In genomic region chr1:917076-917459, GRCh38 we compare ENCODE assay signal across 1 cellular context.
TF ChIP-seq lines count a peak whose summit lies in the region.

No MANE protein-coding gene starts in this region.

TF ChIP-seq in HEK293, 187 proteins besides CTCF, POLR2A, EP300 and RAD21 (continued from another document and continues in another):
- TF ChIP-seq, protein P1, sequence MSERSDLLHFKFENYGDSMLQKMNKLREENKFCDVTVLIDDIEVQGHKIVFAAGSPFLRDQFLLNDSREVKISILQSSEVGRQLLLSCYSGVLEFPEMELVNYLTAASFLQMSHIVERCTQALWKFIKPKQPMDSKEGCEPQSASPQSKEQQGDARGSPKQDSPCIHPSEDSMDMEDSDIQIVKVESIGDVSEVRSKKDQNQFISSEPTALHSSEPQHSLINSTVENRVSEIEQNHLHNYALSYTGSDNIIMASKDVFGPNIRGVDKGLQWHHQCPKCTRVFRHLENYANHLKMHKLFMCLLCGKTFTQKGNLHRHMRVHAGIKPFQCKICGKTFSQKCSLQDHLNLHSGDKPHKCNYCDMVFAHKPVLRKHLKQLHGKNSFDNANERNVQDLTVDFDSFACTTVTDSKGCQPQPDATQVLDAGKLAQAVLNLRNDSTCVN (tag by site-specific recombination; optimal IDR thresholded peaks at IDR 0.05): peak; percentile 4
- TF ChIP-seq ZNF555 (tag by site-specific recombination; conservative IDR thresholded peaks at IDR 0.05) (no peak), ZBTB8A (tag by site-specific recombination; IDR thresholded peaks at IDR 0.05) (peak; percentile 68), ZNF16 (tag by site-specific recombination; IDR thresholded peaks at IDR 0.05; ENCODE audit: low read depth) (no peak), ZBTB48 (tag by site-specific recombination; IDR thresholded peaks at IDR 0.05) (peak; percentile 54; the same call in 1 of the 2 replicates), ZNF157 (tag by site-specific recombination; IDR thresholded peaks at IDR 0.05) (no peak), ZSCAN16 (tag by site-specific recombination; IDR thresholded peaks at IDR 0.05) (no peak), ZNF23 (tag by site-specific recombination; IDR thresholded peaks at IDR 0.05; ENCODE audit: borderline replicate concordance) (no peak), ZNF654 (tag by site-specific recombination; IDR thresholded peaks at IDR 0.05; ENCODE audit: low read depth) (no peak), GLI2 (tag by site-specific recombination; IDR thresholded peaks at IDR 0.05; ENCODE audit: borderline replicate concordance, low read depth) (no peak), TCF7L2 (IDR thresholded peaks at IDR 0.05; ENCODE audit: borderline replicate concordance, low read depth, low read length) (0 out of 2 replicates have a peak, but pooled peaks have one; percentile 5), ZNF514 (tag by site-specific recombination; IDR thresholded peaks at IDR 0.05) (no peak), ZNF146 (tag by site-specific recombination; IDR thresholded peaks at IDR 0.05) (no peak), ZNF302 (tag by site-specific recombination; IDR thresholded peaks at IDR 0.05; ENCODE audit: low read depth) (no peak), ZBTB10 (tag by site-specific recombination; IDR thresholded peaks at IDR 0.05) (no peak), ZNF169 (tag by site-specific recombination; IDR thresholded peaks at IDR 0.05) (no peak), ZNF341 (tag by site-specific recombination; IDR thresholded peaks at IDR 0.05; ENCODE audit: low read depth) (no peak), ZNF792 (tag by site-specific recombination; IDR thresholded peaks at IDR 0.05) (no peak), ZNF121 (tag by site-specific recombination; IDR thresholded peaks at IDR 0.05) (no peak), KLF9 (tag by site-specific recombination; IDR thresholded peaks at IDR 0.05; ENCODE audit: low read depth) (no peak), ZNF175 (tag by site-specific recombination; IDR thresholded peaks at IDR 0.05) (no peak), ZNF791 (tag by site-specific recombination; IDR thresholded peaks at IDR 0.05) (no peak), ZNF155 (tag by site-specific recombination; IDR thresholded peaks at IDR 0.05) (no peak), ZSCAN30 (tag by site-specific recombination; IDR thresholded peaks at IDR 0.05) (0 out of 2 replicates have a peak, but pooled peaks have one; percentile 2), SP3 (tag by site-specific recombination; IDR thresholded peaks at IDR 0.05) (no peak), KLF7 (tag by site-specific recombination; IDR thresholded peaks at IDR 0.05; ENCODE audit: borderline replicate concordance) (no peak), ZNF133 (tag by site-specific recombination; IDR thresholded peaks at IDR 0.05) (no peak), HOXA7 (CRISPR knock-in tag; IDR thresholded peaks at IDR 0.05; ENCODE audit: borderline replicate concordance) (no peak), ZNF596 (tag by site-specific recombination; IDR thresholded peaks at IDR 0.05) (no peak), ZBTB20 (tag by site-specific recombination; IDR thresholded peaks at IDR 0.05) (0 out of 2 replicates have a peak, but pooled peaks have one; percentile 30), ZNF561 (tag by site-specific recombination; IDR thresholded peaks at IDR 0.05; ENCODE audit: borderline replicate concordance) (no peak)
- TF ChIP-seq, protein P2, sequence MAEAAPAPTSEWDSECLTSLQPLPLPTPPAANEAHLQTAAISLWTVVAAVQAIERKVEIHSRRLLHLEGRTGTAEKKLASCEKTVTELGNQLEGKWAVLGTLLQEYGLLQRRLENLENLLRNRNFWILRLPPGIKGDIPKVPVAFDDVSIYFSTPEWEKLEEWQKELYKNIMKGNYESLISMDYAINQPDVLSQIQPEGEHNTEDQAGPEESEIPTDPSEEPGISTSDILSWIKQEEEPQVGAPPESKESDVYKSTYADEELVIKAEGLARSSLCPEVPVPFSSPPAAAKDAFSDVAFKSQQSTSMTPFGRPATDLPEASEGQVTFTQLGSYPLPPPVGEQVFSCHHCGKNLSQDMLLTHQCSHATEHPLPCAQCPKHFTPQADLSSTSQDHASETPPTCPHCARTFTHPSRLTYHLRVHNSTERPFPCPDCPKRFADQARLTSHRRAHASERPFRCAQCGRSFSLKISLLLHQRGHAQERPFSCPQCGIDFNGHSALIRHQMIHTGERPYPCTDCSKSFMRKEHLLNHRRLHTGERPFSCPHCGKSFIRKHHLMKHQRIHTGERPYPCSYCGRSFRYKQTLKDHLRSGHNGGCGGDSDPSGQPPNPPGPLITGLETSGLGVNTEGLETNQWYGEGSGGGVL (tag by site-specific recombination; IDR thresholded peaks at IDR 0.05): peak; percentile 72
- TF ChIP-seq, protein P3, sequence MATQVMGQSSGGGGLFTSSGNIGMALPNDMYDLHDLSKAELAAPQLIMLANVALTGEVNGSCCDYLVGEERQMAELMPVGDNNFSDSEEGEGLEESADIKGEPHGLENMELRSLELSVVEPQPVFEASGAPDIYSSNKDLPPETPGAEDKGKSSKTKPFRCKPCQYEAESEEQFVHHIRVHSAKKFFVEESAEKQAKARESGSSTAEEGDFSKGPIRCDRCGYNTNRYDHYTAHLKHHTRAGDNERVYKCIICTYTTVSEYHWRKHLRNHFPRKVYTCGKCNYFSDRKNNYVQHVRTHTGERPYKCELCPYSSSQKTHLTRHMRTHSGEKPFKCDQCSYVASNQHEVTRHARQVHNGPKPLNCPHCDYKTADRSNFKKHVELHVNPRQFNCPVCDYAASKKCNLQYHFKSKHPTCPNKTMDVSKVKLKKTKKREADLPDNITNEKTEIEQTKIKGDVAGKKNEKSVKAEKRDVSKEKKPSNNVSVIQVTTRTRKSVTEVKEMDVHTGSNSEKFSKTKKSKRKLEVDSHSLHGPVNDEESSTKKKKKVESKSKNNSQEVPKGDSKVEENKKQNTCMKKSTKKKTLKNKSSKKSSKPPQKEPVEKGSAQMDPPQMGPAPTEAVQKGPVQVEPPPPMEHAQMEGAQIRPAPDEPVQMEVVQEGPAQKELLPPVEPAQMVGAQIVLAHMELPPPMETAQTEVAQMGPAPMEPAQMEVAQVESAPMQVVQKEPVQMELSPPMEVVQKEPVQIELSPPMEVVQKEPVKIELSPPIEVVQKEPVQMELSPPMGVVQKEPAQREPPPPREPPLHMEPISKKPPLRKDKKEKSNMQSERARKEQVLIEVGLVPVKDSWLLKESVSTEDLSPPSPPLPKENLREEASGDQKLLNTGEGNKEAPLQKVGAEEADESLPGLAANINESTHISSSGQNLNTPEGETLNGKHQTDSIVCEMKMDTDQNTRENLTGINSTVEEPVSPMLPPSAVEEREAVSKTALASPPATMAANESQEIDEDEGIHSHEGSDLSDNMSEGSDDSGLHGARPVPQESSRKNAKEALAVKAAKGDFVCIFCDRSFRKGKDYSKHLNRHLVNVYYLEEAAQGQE (tag by site-specific recombination; IDR thresholded peaks at IDR 0.05): no peak
- TF ChIP-seq, protein P4, sequence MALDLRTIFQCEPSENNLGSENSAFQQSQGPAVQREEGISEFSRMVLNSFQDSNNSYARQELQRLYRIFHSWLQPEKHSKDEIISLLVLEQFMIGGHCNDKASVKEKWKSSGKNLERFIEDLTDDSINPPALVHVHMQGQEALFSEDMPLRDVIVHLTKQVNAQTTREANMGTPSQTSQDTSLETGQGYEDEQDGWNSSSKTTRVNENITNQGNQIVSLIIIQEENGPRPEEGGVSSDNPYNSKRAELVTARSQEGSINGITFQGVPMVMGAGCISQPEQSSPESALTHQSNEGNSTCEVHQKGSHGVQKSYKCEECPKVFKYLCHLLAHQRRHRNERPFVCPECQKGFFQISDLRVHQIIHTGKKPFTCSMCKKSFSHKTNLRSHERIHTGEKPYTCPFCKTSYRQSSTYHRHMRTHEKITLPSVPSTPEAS (tag by site-specific recombination; IDR thresholded peaks at IDR 0.05): no peak
- TF ChIP-seq, protein P5, sequence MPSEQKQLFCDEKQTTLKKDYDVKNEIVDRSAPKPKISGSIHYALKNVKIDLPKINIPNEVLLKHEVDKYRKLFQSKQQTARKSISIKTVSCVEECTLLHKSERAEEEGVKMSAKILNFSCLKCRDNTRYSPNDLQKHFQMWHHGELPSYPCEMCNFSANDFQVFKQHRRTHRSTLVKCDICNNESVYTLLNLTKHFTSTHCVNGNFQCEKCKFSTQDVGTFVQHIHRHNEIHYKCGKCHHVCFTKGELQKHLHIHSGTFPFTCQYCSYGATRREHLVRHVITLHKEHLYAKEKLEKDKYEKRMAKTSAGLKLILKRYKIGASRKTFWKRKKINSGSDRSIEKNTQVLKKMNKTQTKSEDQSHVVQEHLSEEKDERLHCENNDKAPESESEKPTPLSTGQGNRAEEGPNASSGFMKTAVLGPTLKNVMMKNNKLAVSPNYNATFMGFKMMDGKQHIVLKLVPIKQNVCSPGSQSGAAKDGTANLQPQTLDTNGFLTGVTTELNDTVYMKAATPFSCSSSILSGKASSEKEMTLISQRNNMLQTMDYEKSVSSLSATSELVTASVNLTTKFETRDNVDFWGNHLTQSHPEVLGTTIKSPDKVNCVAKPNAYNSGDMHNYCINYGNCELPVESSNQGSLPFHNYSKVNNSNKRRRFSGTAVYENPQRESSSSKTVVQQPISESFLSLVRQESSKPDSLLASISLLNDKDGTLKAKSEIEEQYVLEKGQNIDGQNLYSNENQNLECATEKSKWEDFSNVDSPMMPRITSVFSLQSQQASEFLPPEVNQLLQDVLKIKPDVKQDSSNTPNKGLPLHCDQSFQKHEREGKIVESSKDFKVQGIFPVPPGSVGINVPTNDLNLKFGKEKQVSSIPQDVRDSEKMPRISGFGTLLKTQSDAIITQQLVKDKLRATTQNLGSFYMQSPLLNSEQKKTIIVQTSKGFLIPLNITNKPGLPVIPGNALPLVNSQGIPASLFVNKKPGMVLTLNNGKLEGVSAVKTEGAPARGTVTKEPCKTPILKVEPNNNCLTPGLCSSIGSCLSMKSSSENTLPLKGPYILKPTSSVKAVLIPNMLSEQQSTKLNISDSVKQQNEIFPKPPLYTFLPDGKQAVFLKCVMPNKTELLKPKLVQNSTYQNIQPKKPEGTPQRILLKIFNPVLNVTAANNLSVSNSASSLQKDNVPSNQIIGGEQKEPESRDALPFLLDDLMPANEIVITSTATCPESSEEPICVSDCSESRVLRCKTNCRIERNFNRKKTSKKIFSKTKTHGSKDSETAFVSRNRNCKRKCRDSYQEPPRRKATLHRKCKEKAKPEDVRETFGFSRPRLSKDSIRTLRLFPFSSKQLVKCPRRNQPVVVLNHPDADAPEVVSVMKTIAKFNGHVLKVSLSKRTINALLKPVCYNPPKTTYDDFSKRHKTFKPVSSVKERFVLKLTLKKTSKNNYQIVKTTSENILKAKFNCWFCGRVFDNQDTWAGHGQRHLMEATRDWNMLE (tag by site-specific recombination; conservative IDR thresholded peaks at IDR 0.05; ENCODE audit: low read depth): no peak
- TF ChIP-seq, protein P6, sequence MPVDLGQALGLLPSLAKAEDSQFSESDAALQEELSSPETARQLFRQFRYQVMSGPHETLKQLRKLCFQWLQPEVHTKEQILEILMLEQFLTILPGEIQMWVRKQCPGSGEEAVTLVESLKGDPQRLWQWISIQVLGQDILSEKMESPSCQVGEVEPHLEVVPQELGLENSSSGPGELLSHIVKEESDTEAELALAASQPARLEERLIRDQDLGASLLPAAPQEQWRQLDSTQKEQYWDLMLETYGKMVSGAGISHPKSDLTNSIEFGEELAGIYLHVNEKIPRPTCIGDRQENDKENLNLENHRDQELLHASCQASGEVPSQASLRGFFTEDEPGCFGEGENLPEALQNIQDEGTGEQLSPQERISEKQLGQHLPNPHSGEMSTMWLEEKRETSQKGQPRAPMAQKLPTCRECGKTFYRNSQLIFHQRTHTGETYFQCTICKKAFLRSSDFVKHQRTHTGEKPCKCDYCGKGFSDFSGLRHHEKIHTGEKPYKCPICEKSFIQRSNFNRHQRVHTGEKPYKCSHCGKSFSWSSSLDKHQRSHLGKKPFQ (tag by site-specific recombination; IDR thresholded peaks at IDR 0.05): no peak
- TF ChIP-seq, protein P7, sequence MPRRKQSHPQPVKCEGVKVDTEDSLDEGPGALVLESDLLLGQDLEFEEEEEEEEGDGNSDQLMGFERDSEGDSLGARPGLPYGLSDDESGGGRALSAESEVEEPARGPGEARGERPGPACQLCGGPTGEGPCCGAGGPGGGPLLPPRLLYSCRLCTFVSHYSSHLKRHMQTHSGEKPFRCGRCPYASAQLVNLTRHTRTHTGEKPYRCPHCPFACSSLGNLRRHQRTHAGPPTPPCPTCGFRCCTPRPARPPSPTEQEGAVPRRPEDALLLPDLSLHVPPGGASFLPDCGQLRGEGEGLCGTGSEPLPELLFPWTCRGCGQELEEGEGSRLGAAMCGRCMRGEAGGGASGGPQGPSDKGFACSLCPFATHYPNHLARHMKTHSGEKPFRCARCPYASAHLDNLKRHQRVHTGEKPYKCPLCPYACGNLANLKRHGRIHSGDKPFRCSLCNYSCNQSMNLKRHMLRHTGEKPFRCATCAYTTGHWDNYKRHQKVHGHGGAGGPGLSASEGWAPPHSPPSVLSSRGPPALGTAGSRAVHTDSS (tag by site-specific recombination; IDR thresholded peaks at IDR 0.05): no peak
- TF ChIP-seq, protein P8, sequence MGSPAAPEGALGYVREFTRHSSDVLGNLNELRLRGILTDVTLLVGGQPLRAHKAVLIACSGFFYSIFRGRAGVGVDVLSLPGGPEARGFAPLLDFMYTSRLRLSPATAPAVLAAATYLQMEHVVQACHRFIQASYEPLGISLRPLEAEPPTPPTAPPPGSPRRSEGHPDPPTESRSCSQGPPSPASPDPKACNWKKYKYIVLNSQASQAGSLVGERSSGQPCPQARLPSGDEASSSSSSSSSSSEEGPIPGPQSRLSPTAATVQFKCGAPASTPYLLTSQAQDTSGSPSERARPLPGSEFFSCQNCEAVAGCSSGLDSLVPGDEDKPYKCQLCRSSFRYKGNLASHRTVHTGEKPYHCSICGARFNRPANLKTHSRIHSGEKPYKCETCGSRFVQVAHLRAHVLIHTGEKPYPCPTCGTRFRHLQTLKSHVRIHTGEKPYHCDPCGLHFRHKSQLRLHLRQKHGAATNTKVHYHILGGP (tag by site-specific recombination; IDR thresholded peaks at IDR 0.05): no peak
